Comparison of ENCODE assay signal across 13 cellular contexts in genomic region chr6:149751239-149751638, GRCh38. TPM values are rescaled to one million over a fixed set of nuclear protein-coding genes. Genes with fewer than 3 reads are reported as not detected.
DNase-seq lines count a peak whose midpoint lies in the region; ATAC-seq, FAIRE-seq and TF ChIP-seq lines count a peak whose summit lies in the region.
"Had no signal": no experiment of that assay in that cellular context is flagged by ENCODE, and none has a peak within 500 bp of the region (broad histone marks: within the 10 kb centered on the region; RNA-seq: fewer than 3 reads in every experiment).

No MANE protein-coding gene starts in this region.

- peak overlapping the region; percentile 98 for H3K4me3 ChIP-seq in Karpas-422 (ENCODE audit: low read length)
- no peak overlapping the region for H3K4me3 ChIP-seq in astrocyte (ENCODE audit: insufficient read depth, low read depth, low read length)
- H3K4me3 ChIP-seq in neural cell (ENCODE audit: low read length), result peak overlapping the region; percentile 100
- H3K4me3 ChIP-seq: lung had no signal

- H4K20me1 ChIP-seq in Karpas-422 (ENCODE audit: insufficient read depth, low read depth, low read length), result peaks cover 24% of the 10 kb centered on the region
- peaks cover 57% of the 10 kb centered on the region for H4K20me1 ChIP-seq in astrocyte (ENCODE audit: insufficient read depth, low read length)
- H4K20me1 ChIP-seq in neural cell (ENCODE audit: insufficient read depth), result no peaks in the 10 kb centered on the region

- intact Hi-C loops in Calu3 (cut with micrococcal nuclease; ENCODE audit: unreplicated experiment), result no loop called here

- H3K27ac ChIP-seq in Karpas-422 (ENCODE audit: low read length), result no peak overlapping the region
- no peak overlapping the region for H3K27ac ChIP-seq in astrocyte (ENCODE audit: low read depth, low read length)
- no peak overlapping the region for H3K27ac ChIP-seq in neural cell (ENCODE audit: low read length)

- H3K4me1 ChIP-seq in Karpas-422 (ENCODE audit: low read length), result peaks cover 27% of the 10 kb centered on the region
- H3K4me1 ChIP-seq in astrocyte (ENCODE audit: insufficient read depth, low read length), result peaks cover 4% of the 10 kb centered on the region

- no peaks in the 10 kb centered on the region for H3K27me3 ChIP-seq in Karpas-422 (ENCODE audit: low read length)
- H3K27me3 ChIP-seq in astrocyte (ENCODE audit: insufficient read depth, low read length), result no peaks in the 10 kb centered on the region
- no peaks in the 10 kb centered on the region for H3K27me3 ChIP-seq in neural cell (ENCODE audit: insufficient read depth, low read depth, low read length)
- H3K27me3 ChIP-seq: tibial nerve had no signal

- no peak for ATAC-seq in HG02610 (IDR thresholded peaks at IDR 0.05; ENCODE audit: unreplicated experiment)

- H3K4me2 ChIP-seq in Karpas-422 (ENCODE audit: low read depth, low read length, poor library complexity, severe bottlenecking), result peak overlapping the region; percentile 78
- peak overlapping the region; percentile 92 for H3K4me2 ChIP-seq in astrocyte (ENCODE audit: low read length)
- no peak overlapping the region for H3K4me2 ChIP-seq in neural cell (ENCODE audit: low read length)

- H3K4me3 Mint-ChIP-seq in Calu3 (ENCODE audit: low read depth, unreplicated experiment), result peak overlapping the region; percentile 81
- H3K4me3 Mint-ChIP-seq in astrocyte (ENCODE audit: unreplicated experiment), result peak overlapping the region; percentile 96

- no peaks in the 10 kb centered on the region for H3K27me3 Mint-ChIP-seq in Calu3 (ENCODE audit: unreplicated experiment)
- H3K27me3 Mint-ChIP-seq in astrocyte (ENCODE audit: low read depth, unreplicated experiment), result no peaks in the 10 kb centered on the region

- CTCF ChIA-PET in Calu3 (lab: Charles Lee), result no interaction called here

- H3K79me2 ChIP-seq in Karpas-422 (ENCODE audit: low read length) (peaks cover 68% of the 10 kb centered on the region), astrocyte (ENCODE audit: insufficient read depth, low read length) (peaks cover 70% of the 10 kb centered on the region), neural cell (replicated peaks; ENCODE audit: insufficient read depth, low read length) (peaks cover 52% of the 10 kb centered on the region)

- no peak for TF ChIP-seq RAD21 in neural cell (conservative IDR thresholded peaks at IDR 0.05)

- H3K36me3 ChIP-seq in Karpas-422 (ENCODE audit: insufficient read depth, low read length) (peaks cover 9% of the 10 kb centered on the region; the same call in 1 of the 2 replicates), astrocyte (ENCODE audit: insufficient read depth, low read length) (no peaks in the 10 kb centered on the region), neural cell (ENCODE audit: insufficient read depth, low read length) (no peaks in the 10 kb centered on the region)
- H3K36me3 ChIP-seq: tibial nerve had no signal

- TF ChIP-seq CTCF in Calu3 (IDR thresholded peaks at IDR 0.05; ENCODE audit: unreplicated experiment) (no peak), astrocyte (IDR thresholded peaks at IDR 0.05; ENCODE audit: insufficient read depth, low read depth, low read length) (no peak), neural cell (IDR thresholded peaks at IDR 0.05; ENCODE audit: poor library complexity, severe bottlenecking) (no peak)

- H3K9me3 Mint-ChIP-seq in Calu3 (ENCODE audit: low read depth, unreplicated experiment), result no peaks in the 10 kb centered on the region
- H3K9me3 Mint-ChIP-seq in astrocyte (ENCODE audit: unreplicated experiment), result no peaks in the 10 kb centered on the region

- TF ChIP-seq EP300 in neural cell (conservative IDR thresholded peaks at IDR 0.05; ENCODE audit: poor library complexity, severe bottlenecking), result no peak

- BruUV-seq in Calu3 (replicated peaks; lab: Mats Ljungman, UMichigan), result no TSS peak

- no peak overlapping the region for H3K27ac Mint-ChIP-seq in Calu3 (ENCODE audit: unreplicated experiment)
- H3K27ac Mint-ChIP-seq in astrocyte (ENCODE audit: unreplicated experiment), result no peak overlapping the region

- no peak for FAIRE-seq in astrocyte (lab: Jason Lieb, UNC)
- FAIRE-seq: endothelial cell of umbilical vein had no signal

- H3K9ac ChIP-seq in Karpas-422 (ENCODE audit: low read length), result no peak overlapping the region
- H3K9ac ChIP-seq in astrocyte (ENCODE audit: low read length), result no peak overlapping the region
- H3K9ac ChIP-seq in neural cell (ENCODE audit: low read length), result no peak overlapping the region

- H3K4me1 Mint-ChIP-seq in Calu3 (ENCODE audit: low read depth, unreplicated experiment) (peaks cover 10% of the 10 kb centered on the region), astrocyte (ENCODE audit: low read depth, unreplicated experiment) (peaks cover 6% of the 10 kb centered on the region)

- H3K9me3 ChIP-seq in Karpas-422 (ENCODE audit: low read length), result no peaks in the 10 kb centered on the region
- H3K9me3 ChIP-seq in astrocyte (ENCODE audit: insufficient read depth, low read depth, low read length), result no peaks in the 10 kb centered on the region
- H3K9me3 ChIP-seq in neural cell (ENCODE audit: low read length), result no peaks in the 10 kb centered on the region
- H3K9me3 ChIP-seq: tibial nerve had no signal

- H2AFZ ChIP-seq in Karpas-422 (ENCODE audit: low read length), result no peak overlapping the region
- H2AFZ ChIP-seq in astrocyte (ENCODE audit: low read depth, low read length), result no peak overlapping the region
- H2AFZ ChIP-seq in neural cell (ENCODE audit: low read depth, low read length), result no peak overlapping the region

- peaks cover 23% of the 10 kb centered on the region for H3K36me3 Mint-ChIP-seq in Calu3 (ENCODE audit: insufficient read depth, unreplicated experiment)
- no peaks in the 10 kb centered on the region for H3K36me3 Mint-ChIP-seq in astrocyte (ENCODE audit: low read depth, unreplicated experiment)

- no peak for DNase-seq in Calu3
- DNase-seq in Karpas-422, result peak; percentile 24
- no peak for DNase-seq in astrocyte (ENCODE audit: low read depth)
- DNase-seq in stimulated activated CD4-positive, alpha-beta T cell treated with anti-CD3 and anti-CD28 coated beads, Interleukin-4, amount 100 ng/mL, for 4 hours, result no peak
- DNase-seq in SK-N-DZ (ENCODE audit: low spot score), result no peak
- no peak for DNase-seq in NCI-H2029 treated with DMSO at 0.1 percent for 48 hours (lab: John Stamatoyannopoulos, UW)
- DNase-seq: NCI-H2081, SHP77 had no signal

- no peaks in the 10 kb centered on the region for H3K9me2 ChIP-seq in Karpas-422 (replicated peaks; ENCODE audit: insufficient read depth, low read length)
- no peaks in the 10 kb centered on the region for H3K9me2 ChIP-seq in neural cell (ENCODE audit: insufficient read depth, low read length)

- peaks cover 3% of the 10 kb centered on the region for H3F3A ChIP-seq in neural cell (ENCODE audit: insufficient read depth, low read length, poor library complexity, severe bottlenecking)

TF ChIP-seq in neural cell, 6 proteins besides CTCF, POLR2A, EP300 and RAD21 (continues in another document):
- TF ChIP-seq TAF1 (IDR thresholded peaks at IDR 0.05; ENCODE audit: low read depth) (no peak), EZH2 (IDR thresholded peaks at IDR 0.05; ENCODE audit: borderline replicate concordance, insufficient read depth, low read length, poor library complexity, severe bottlenecking) (no peak), SMC3 (conservative IDR thresholded peaks at IDR 0.05; ENCODE audit: poor library complexity) (no peak), POLR2AphosphoS5 (IDR thresholded peaks at IDR 0.05) (no peak), REST (IDR thresholded peaks at IDR 0.05; ENCODE audit: borderline replicate concordance) (no peak)

RNA-seq across cellular contexts. Expression of gene PCMT1, which starts 1.7 kb away (rescaled TPM):
- total RNA-seq in Calu3 (2022) (56.8 and 63.4 TPM in 2 replicates), astrocyte (127 TPM in 2 replicates)
- 79.1 and 116 TPM in 2 replicates for total RNA-seq in Karpas-422 (2014; rRNA removed; shearing (Covaris generic); ENCODE audit: low replicate concordance)
- polyA plus RNA-seq in neural cell, result 384 and 400 TPM in 2 replicates
- polyA minus RNA-seq in neural cell, result 264 and 267 TPM in 2 replicates
- polyA plus RNA-seq in SK-N-DZ (2014; cell fraction: cytosol; rRNA removed), result 148 and 164 TPM in 2 replicates
- 82.9 and 95.5 TPM in 2 replicates for polyA plus RNA-seq in SK-N-DZ (2014; cell fraction: nucleus; rRNA removed)

RNA-seq across cellular contexts. Expression of gene NUP43, which starts 4.9 kb away (rescaled TPM):
- 38.4 and 42.8 TPM in 2 replicates for total RNA-seq in Calu3 (2022)
- total RNA-seq in Karpas-422 (2014; rRNA removed; shearing (Covaris generic); ENCODE audit: low replicate concordance), result 35.7 and 37.8 TPM in 2 replicates
- total RNA-seq in astrocyte, result 38.2 and 39.7 TPM in 2 replicates
- 20.9 and 26.9 TPM in 2 replicates for polyA plus RNA-seq in neural cell
- polyA minus RNA-seq in neural cell, result 24.3 and 34.6 TPM in 2 replicates
- 66.3 and 111 TPM in 2 replicates for polyA plus RNA-seq in SK-N-DZ (2014; cell fraction: cytosol; rRNA removed)
- 47.2 and 57.9 TPM in 2 replicates for polyA plus RNA-seq in SK-N-DZ (2014; cell fraction: nucleus; rRNA removed)

RNA-seq across cellular contexts. Expression of gene LATS1, which starts 33.3 kb away (rescaled TPM):
- 20.0 and 20.7 TPM in 2 replicates for total RNA-seq in Calu3 (2022)
- total RNA-seq in Karpas-422 (2014; rRNA removed; shearing (Covaris generic); ENCODE audit: low replicate concordance), result 13.5 and 29.7 TPM in 2 replicates
- 25.6 and 27.9 TPM in 2 replicates for total RNA-seq in astrocyte
- polyA plus RNA-seq in neural cell, result 12.8 and 12.9 TPM in 2 replicates
- polyA minus RNA-seq in neural cell, result 37.5 and 47.5 TPM in 2 replicates
- 12.3 and 16.7 TPM in 2 replicates for polyA plus RNA-seq in SK-N-DZ (2014; cell fraction: cytosol; rRNA removed)
- 10.3 and 10.4 TPM in 2 replicates for polyA plus RNA-seq in SK-N-DZ (2014; cell fraction: nucleus; rRNA removed)
